ENCODE assay signal across 13 cellular contexts in the genomic region with DNA sequence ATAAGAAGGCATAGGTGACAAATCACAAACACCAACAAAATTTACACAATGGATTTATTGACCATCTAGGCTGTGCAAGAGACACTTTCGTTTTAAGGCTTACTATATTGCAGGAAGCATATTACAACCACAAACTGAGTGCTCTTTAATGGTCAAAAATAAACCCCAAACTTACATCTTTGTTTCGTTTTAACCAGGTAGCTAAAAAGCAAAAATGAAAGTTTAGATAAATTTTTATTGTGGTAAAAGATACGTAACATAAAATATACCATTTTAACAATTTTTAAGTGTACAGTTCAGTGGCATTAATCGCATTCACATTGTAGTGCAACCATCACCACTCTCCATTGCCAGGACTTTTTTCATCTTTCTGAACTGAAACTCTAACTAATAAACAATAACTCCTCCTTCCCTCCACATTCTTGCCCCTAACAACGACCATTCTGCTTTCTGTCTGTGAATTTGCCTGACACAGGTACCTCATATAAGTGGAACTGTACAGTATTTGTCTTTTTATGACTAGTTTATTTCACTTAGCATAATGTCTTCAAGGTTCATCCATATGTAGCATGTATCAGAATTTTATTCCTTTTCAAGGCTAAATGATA. TPM values are rescaled to one million over a fixed set of nuclear protein-coding genes. Genes with fewer than 3 reads are reported as not detected.
DNase-seq lines count a peak whose midpoint lies in the region; ATAC-seq and FAIRE-seq lines count a peak whose summit lies in the region.
"Had no signal": no experiment of that assay in that cellular context is flagged by ENCODE, and none has a peak within 500 bp of the region (broad histone marks: within the 10 kb centered on the region; RNA-seq: fewer than 3 reads in every experiment).

No MANE protein-coding gene starts in this region.

- no peaks in the 10 kb centered on the region for H3K4me1 ChIP-seq in small intestine (ENCODE audit: control insufficient read depth in 2 of 2, insufficient read depth in 1 of 2, low read depth in 1 of 2, low read length in 1 of 2)
- no peaks in the 10 kb centered on the region for H3K4me1 ChIP-seq in Karpas-422 (ENCODE audit: low read length)
- H3K4me1 ChIP-seq: SJCRH30 had no signal

- no peak for DNase-seq in activated CD4-positive, alpha-beta T cell treated with anti-CD3 and anti-CD28 coated beads, Interleukin-2, amount 10 ng/mL, durations not matched to agents 7 days and 5 days
- no peak for DNase-seq in activated CD4-positive, alpha-beta T cell treated with anti-CD3 and anti-CD28 coated beads, Interleukin-2, amount 50 U/mL, for 48 hours
- peak; percentile 30 for DNase-seq in small intestine
- DNase-seq in DMS114 treated with DMSO at 0.1 percent for 48 hours (lab: John Stamatoyannopoulos, UW; ENCODE audit: unreplicated experiment), result no peak
- DNase-seq in Karpas-422, result no peak
- no peak for DNase-seq in stimulated activated naive CD4-positive, alpha-beta T cell treated with Interleukin-2 at 50 U/mL for 16 hours (lab: John Stamatoyannopoulos, UW)
- DNase-seq: activated T-cell treated with anti-CD3 and anti-CD28 coated beads, Interleukin-2, amount 50 U/mL, for 48 hours; left ventricle myocardium superior; SJCRH30 had no signal

- H3K36me3 Mint-ChIP-seq in activated CD4-positive, alpha-beta T cell treated with anti-CD3 and anti-CD28 coated beads, Interleukin-2, amount 10 ng/mL, durations not matched to agents 7 days and 5 days (ENCODE audit: low read depth), result peaks cover 5% of the 10 kb centered on the region

- ATAC-seq in GM21737 (IDR thresholded peaks at IDR 0.05; ENCODE audit: unreplicated experiment) (peak; percentile 74), HG03521 (IDR thresholded peaks at IDR 0.05; ENCODE audit: unreplicated experiment) (peak; percentile 79)
- ATAC-seq: left ventricle myocardium superior had no signal

- H3K27me3 ChIP-seq in small intestine (ENCODE audit: control insufficient read depth in 2 of 2, insufficient read depth in 2 of 2, low read length in 2 of 2) (no peaks in the 10 kb centered on the region), Karpas-422 (ENCODE audit: low read length) (no peaks in the 10 kb centered on the region)
- H3K27me3 ChIP-seq: SJCRH30 had no signal

- H3K27me3 Mint-ChIP-seq in activated CD4-positive, alpha-beta T cell treated with anti-CD3 and anti-CD28 coated beads, Interleukin-2, amount 10 ng/mL, durations not matched to agents 7 days and 5 days, result no peaks in the 10 kb centered on the region

- peak overlapping the region; percentile 78 for H3K27ac Mint-ChIP-seq in activated CD4-positive, alpha-beta T cell treated with anti-CD3 and anti-CD28 coated beads, Interleukin-2, amount 10 ng/mL, durations not matched to agents 7 days and 5 days

- no peaks in the 10 kb centered on the region for H3K9me2 ChIP-seq in Karpas-422 (replicated peaks; ENCODE audit: insufficient read depth, low read length)

- peaks cover 9% of the 10 kb centered on the region for H3K9me3 Mint-ChIP-seq in activated CD4-positive, alpha-beta T cell treated with anti-CD3 and anti-CD28 coated beads, Interleukin-2, amount 10 ng/mL, durations not matched to agents 7 days and 5 days

- no peaks in the 10 kb centered on the region for H3K9me3 ChIP-seq in small intestine (ENCODE audit: control insufficient read depth, low read depth)
- H3K9me3 ChIP-seq in Karpas-422 (ENCODE audit: low read length), result no peaks in the 10 kb centered on the region
- H3K9me3 ChIP-seq: SJCRH30, thoracic aorta had no signal

- no peak overlapping the region for H3K4me3 ChIP-seq in small intestine (ENCODE audit: low read depth in 1 of 2, low read length in 2 of 2)
- H3K4me3 ChIP-seq in Karpas-422 (ENCODE audit: low read length), result no peak overlapping the region
- H3K4me3 ChIP-seq: SJCRH30, thoracic aorta had no signal

- CTCF ChIA-PET in activated CD4-positive, alpha-beta T cell treated with anti-CD3 and anti-CD28 coated beads, Interleukin-2, amount 10 ng/mL, durations not matched to agents 7 days and 5 days (lab: Charles Lee), result interaction anchor here (1.0 to 1.3 kb wide), 2 partner anchors 43 to 63 kb away, joined by 3 to 4 read pairs; no protein-coding TSS in a partner anchor

- no peaks in the 10 kb centered on the region for H3K79me2 ChIP-seq in Karpas-422 (ENCODE audit: low read length)

- no peaks in the 10 kb centered on the region for H4K20me1 ChIP-seq in Karpas-422 (ENCODE audit: insufficient read depth, low read depth, low read length)

- H3K4me1 Mint-ChIP-seq in activated CD4-positive, alpha-beta T cell treated with anti-CD3 and anti-CD28 coated beads, Interleukin-2, amount 10 ng/mL, durations not matched to agents 7 days and 5 days, result peaks cover 35% of the 10 kb centered on the region

- H3K4me3 Mint-ChIP-seq in activated CD4-positive, alpha-beta T cell treated with anti-CD3 and anti-CD28 coated beads, Interleukin-2, amount 10 ng/mL, durations not matched to agents 7 days and 5 days, result peak overlapping the region; percentile 1

- no peak overlapping the region for H3K4me2 ChIP-seq in Karpas-422 (ENCODE audit: low read depth, low read length, poor library complexity, severe bottlenecking)

- POLR2A ChIA-PET in activated CD4-positive, alpha-beta T cell treated with anti-CD3 and anti-CD28 coated beads, Interleukin-2, amount 10 ng/mL, durations not matched to agents 7 days and 5 days (lab: Charles Lee), result no interaction called here

- H3K27ac ChIP-seq in small intestine (ENCODE audit: low read depth in 1 of 2, low read length in 1 of 2) (peak overlapping the region; percentile 57 to 61), Karpas-422 (ENCODE audit: low read length) (no peak overlapping the region)
- H3K27ac ChIP-seq: SJCRH30, thoracic aorta had no signal

- WGBS in small intestine, 3 donors, result 47 to 58% (median 51%) methylated on average over 5 of the region's 5 CpGs

- H3K36me3 ChIP-seq in small intestine (ENCODE audit: control insufficient read depth in 2 of 2, insufficient read depth in 2 of 2, low read length in 2 of 2) (no peaks in the 10 kb centered on the region), Karpas-422 (ENCODE audit: insufficient read depth, low read length) (no peaks in the 10 kb centered on the region)
- H3K36me3 ChIP-seq: SJCRH30, thoracic aorta had no signal

- no peak overlapping the region for H2AFZ ChIP-seq in Karpas-422 (ENCODE audit: low read length)

- no peak overlapping the region for H3K9ac ChIP-seq in Karpas-422 (ENCODE audit: low read length)

- FAIRE-seq in small intestine (lab: Jason Lieb, UNC), result peak; percentile 51
- FAIRE-seq: A204.1 had no signal

RNA-seq across cellular contexts. Expression of gene DUSP22, which starts 32.3 kb away (rescaled TPM):
- total RNA-seq in activated CD4-positive, alpha-beta T cell treated with anti-CD3 and anti-CD28 coated beads, Interleukin-2, amount 10 ng/mL, durations not matched to agents 7 days and 5 days, result 10 to 100 TPM; 35.3 to 36.7 TPM
- 10 to 100 TPM; 28.2 to 40.0 (median 30.0) TPM for polyA plus RNA-seq in small intestine
- total RNA-seq in Karpas-422 (2014; rRNA removed; shearing (Covaris generic); ENCODE audit: low replicate concordance), result 13.2 and 15.7 TPM in 2 replicates
